13 cellular contexts compared by ENCODE assay signal in the genomic region with DNA sequence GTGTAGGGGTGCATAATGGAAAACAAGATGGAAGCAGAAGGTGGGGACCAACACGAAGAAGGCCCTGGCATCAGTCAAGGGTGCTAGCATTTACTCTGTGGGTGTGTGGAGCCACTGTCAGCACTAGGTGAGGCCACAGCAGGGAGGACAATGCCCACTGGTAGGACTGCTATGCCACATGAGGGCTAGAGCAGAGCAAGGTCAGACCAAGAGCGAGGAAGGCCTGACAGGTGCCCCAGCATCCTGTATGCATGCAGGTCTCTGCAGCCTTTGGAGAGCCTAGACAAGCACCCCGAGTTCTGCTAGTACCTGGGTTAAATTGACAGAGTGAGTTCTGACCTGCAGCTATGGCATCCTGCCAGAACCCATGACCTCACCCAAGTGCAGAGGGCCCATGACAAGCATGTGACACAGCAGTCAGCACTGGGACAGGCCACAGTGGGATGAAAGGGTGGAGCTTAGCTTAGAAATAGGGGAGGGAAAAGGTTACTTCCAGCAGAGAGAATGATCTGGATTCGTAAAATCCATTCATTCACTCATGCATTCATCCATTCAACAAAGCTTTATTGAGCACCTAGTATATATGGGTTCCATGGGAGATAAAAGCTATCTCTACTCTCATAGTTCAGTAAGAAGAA. TPM values are rescaled to one million over a fixed set of nuclear protein-coding genes. Genes with fewer than 3 reads are reported as not detected.
DNase-seq lines count a peak whose midpoint lies in the region; ATAC-seq and TF ChIP-seq lines count a peak whose summit lies in the region.
"Had no signal": no experiment of that assay in that cellular context is flagged by ENCODE, and none has a peak within 500 bp of the region (broad histone marks: within the 10 kb centered on the region; RNA-seq: fewer than 3 reads in every experiment).

No MANE protein-coding gene starts in this region.

- TF ChIP-seq CTCF in brain (conservative IDR thresholded peaks at IDR 0.05), result no peak
- TF ChIP-seq CTCF in CD4-positive, alpha-beta T cell (IDR thresholded peaks at IDR 0.05), result no peak

- intact Hi-C loops in CD4-positive, alpha-beta T cell (cut with DNase I, micrococcal nuclease), result no loop called here

- ATAC-seq in CD4-positive, alpha-beta T cell (ENCODE audit: poor library complexity), result no peak

- CTCF ChIA-PET in CD4-positive, alpha-beta T cell (lab: Charles Lee), result no interaction called here

- H3K27ac ChIP-seq in CD4-positive, alpha-beta T cell (ENCODE audit: low read depth, low read length), result no peak overlapping the region
- H3K27ac ChIP-seq: 22Rv1, psoas muscle had no signal

- H3K27ac Mint-ChIP-seq in brain, result peak overlapping the region in 3 of 5 experiments; percentile 6 to 60 (median 30)
- no peak overlapping the region for H3K27ac Mint-ChIP-seq in CD4-positive, alpha-beta T cell

- no peaks in the 10 kb centered on the region for H3K9me3 Mint-ChIP-seq in brain
- no peaks in the 10 kb centered on the region for H3K9me3 Mint-ChIP-seq in CD4-positive, alpha-beta T cell

- DNase-seq in DMS 273 (lab: John Stamatoyannopoulos, UW; ENCODE audit: unreplicated experiment) (peak; percentile 35), DMS 273 treated with DMSO at 0.1 percent for 48 hours (lab: John Stamatoyannopoulos, UW) (no peak), HuH-7.5 (ENCODE audit: low spot score) (peak; percentile 75), mucosa of gallbladder (ENCODE audit: low spot score) (peak; percentile 83), NCI-H1092 treated with DMSO at 0.1 percent for 48 hours (lab: John Stamatoyannopoulos, UW) (no peak), NOMO-1 treated with DMSO at 0.1 percent for 48 hours (lab: John Stamatoyannopoulos, UW; ENCODE audit: unreplicated experiment) (no peak)
- DNase-seq in CD4-positive, alpha-beta T cell, result no peak
- DNase-seq: GDM1, NCI-H1694 treated with DMSO at 0.1 percent for 48 hours, psoas muscle, SIG-M5 had no signal

- no peaks in the 10 kb centered on the region for H3K27me3 ChIP-seq in CD4-positive, alpha-beta T cell (ENCODE audit: control insufficient read depth, insufficient read depth, low read length)

- H3K4me3 Mint-ChIP-seq in brain, result no peak overlapping the region
- no peak overlapping the region for H3K4me3 Mint-ChIP-seq in CD4-positive, alpha-beta T cell

- peaks cover 33% of the 10 kb centered on the region for H3K4me1 Mint-ChIP-seq in brain
- peaks cover 21% of the 10 kb centered on the region for H3K4me1 Mint-ChIP-seq in CD4-positive, alpha-beta T cell (ENCODE audit: low read depth)

- POLR2A ChIA-PET in CD4-positive, alpha-beta T cell (lab: Charles Lee), result no interaction called here

- peaks cover 12% of the 10 kb centered on the region for H3K27me3 Mint-ChIP-seq in brain
- H3K27me3 Mint-ChIP-seq in CD4-positive, alpha-beta T cell, result no peaks in the 10 kb centered on the region

- H3K36me3 Mint-ChIP-seq in brain, result no peaks in the 10 kb centered on the region
- H3K36me3 Mint-ChIP-seq in CD4-positive, alpha-beta T cell (ENCODE audit: low read depth), result no peaks in the 10 kb centered on the region

- no peaks in the 10 kb centered on the region for H3K9me3 ChIP-seq in CD4-positive, alpha-beta T cell (ENCODE audit: control insufficient read depth, low read length)
- H3K9me3 ChIP-seq: psoas muscle had no signal

RNA-seq across cellular contexts. Expression of gene CSF1, which starts 9.0 kb away (rescaled TPM):
- polyA plus RNA-seq in brain (ENCODE audit: insufficient read depth, low read depth, low replicate concordance), result 10.5 TPM
- total RNA-seq in mucosa of gallbladder, result 184 TPM
- 1 to 10 TPM; 6.5 to 6.7 TPM for total RNA-seq in CD4-positive, alpha-beta T cell

Comparison
In these comparisons a context has a peak if more than half of its experiments do, and no peak if none do; other contexts are left out.
1. DNase-seq: peak in DMS 273 (single experiment), HuH-7.5 (single experiment) and mucosa of gallbladder (single experiment); none in DMS 273 treated with DMSO at 0.1 percent for 48 hours (single experiment), NCI-H1092 treated with DMSO at 0.1 percent for 48 hours (single experiment), CD4-positive, alpha-beta T cell (0 of 10) and NOMO-1 treated with DMSO at 0.1 percent for 48 hours (single experiment).
2. RNA of gene CSF1, which starts 9.0 kb away (total RNA-seq): 184 TPM in mucosa of gallbladder (single experiment); 6.5 to 6.7 TPM in CD4-positive, alpha-beta T cell; every median in the first group is over 10 times any median in the second.